Comparison of ENCODE assay signal across 11 cellular contexts in genomic region chr4:169627307-169627706, GRCh38. TPM values are rescaled to one million over a fixed set of nuclear protein-coding genes. Genes with fewer than 3 reads are reported as not detected.
DNase-seq lines count a peak whose midpoint lies in the region; ATAC-seq and TF ChIP-seq lines count a peak whose summit lies in the region.
"Had no signal": no experiment of that assay in that cellular context is flagged by ENCODE, and none has a peak within 500 bp of the region (broad histone marks: within the 10 kb centered on the region; RNA-seq: fewer than 3 reads in every experiment).

No MANE protein-coding gene starts in this region.

- no peak overlapping the region for H3K4me3 ChIP-seq in CD4-positive, alpha-beta memory T cell (ENCODE audit: low read length in 2 of 2)
- no peak overlapping the region for H3K4me3 ChIP-seq in lower leg skin (ENCODE audit: low read depth, poor library complexity, severe bottlenecking)

- peaks cover 38 to 70% (median 58%) of the 10 kb centered on the region in 4 donors for H3K4me1 Mint-ChIP-seq in CD4-positive, alpha-beta memory T cell
- H3K4me1 Mint-ChIP-seq in activated naive CD8-positive, alpha-beta T cell treated with anti-CD3 and anti-CD28 coated beads, Interleukin-2, amount 50 U/mL, for 24 hours, result peaks cover 47% of the 10 kb centered on the region

- no peak overlapping the region for H3K4me3 Mint-ChIP-seq in CD4-positive, alpha-beta memory T cell
- H3K4me3 Mint-ChIP-seq in activated naive CD8-positive, alpha-beta T cell treated with anti-CD3 and anti-CD28 coated beads, Interleukin-2, amount 50 U/mL, for 24 hours, result no peak overlapping the region

- H3K9me3 ChIP-seq in CD4-positive, alpha-beta memory T cell (ENCODE audit: control insufficient read depth in 1 of 2, low read length in 2 of 2), result no peaks in the 10 kb centered on the region

- H3K36me3 Mint-ChIP-seq in CD4-positive, alpha-beta memory T cell, result peaks cover 0 to 7% of the 10 kb centered on the region in 2 donors
- peaks cover 14% of the 10 kb centered on the region for H3K36me3 Mint-ChIP-seq in activated naive CD8-positive, alpha-beta T cell treated with anti-CD3 and anti-CD28 coated beads, Interleukin-2, amount 50 U/mL, for 24 hours (ENCODE audit: low read depth)

- DNase-seq in CD4-positive, alpha-beta memory T cell, result no peak
- no peak for DNase-seq in activated naive CD8-positive, alpha-beta T cell treated with anti-CD3 and anti-CD28 coated beads, Interleukin-2, amount 50 U/mL, for 24 hours
- no peak for DNase-seq in NCI-H2171 treated with DMSO at 0.1 percent for 48 hours (lab: John Stamatoyannopoulos, UW)
- DNase-seq in T-helper 9 cell, result no peak
- DNase-seq in lower leg skin (ENCODE audit: low spot score in 2 of 2), result no peak
- DNase-seq: head of caudate nucleus, midbrain had no signal

- H3K36me3 ChIP-seq in CD4-positive, alpha-beta memory T cell (ENCODE audit: insufficient read depth, low read length), result no peaks in the 10 kb centered on the region

- POLR2A ChIA-PET in CD4-positive, alpha-beta memory T cell (lab: Charles Lee; ENCODE audit: partially characterized antibody), result no interaction called here

- ATAC-seq in GM18909 (IDR thresholded peaks at IDR 0.05; ENCODE audit: poor library complexity, unreplicated experiment), result peak; percentile 73
- ATAC-seq in HG03095 (IDR thresholded peaks at IDR 0.05; ENCODE audit: unreplicated experiment), result peak; percentile 42
- no peak for ATAC-seq in activated naive CD8-positive, alpha-beta T cell treated with anti-CD3 and anti-CD28 coated beads, Interleukin-2, amount 50 U/mL, for 24 hours
- no peak for ATAC-seq in GM21717 (IDR thresholded peaks at IDR 0.05; ENCODE audit: unreplicated experiment)
- ATAC-seq: Panc1 had no signal

- no peaks in the 10 kb centered on the region for H3K27me3 ChIP-seq in CD4-positive, alpha-beta memory T cell (ENCODE audit: insufficient read depth, low read length)

- TF ChIP-seq POLR2A in lower leg skin (IDR thresholded peaks at IDR 0.05), result no peak

- intact Hi-C loops in CD4-positive, alpha-beta memory T cell (cut with micrococcal nuclease), result no loop called here
- intact Hi-C loops in lower leg skin (cut with DNase I; ENCODE audit: low total_unique reads), result no loop called here

- peak overlapping the region in 5 of 7 donors; percentile 13 to 58 (median 39) for H3K27ac Mint-ChIP-seq in CD4-positive, alpha-beta memory T cell
- H3K27ac Mint-ChIP-seq in activated naive CD8-positive, alpha-beta T cell treated with anti-CD3 and anti-CD28 coated beads, Interleukin-2, amount 50 U/mL, for 24 hours, result peak overlapping the region; percentile 70

- TF ChIP-seq CTCF in lower leg skin (IDR thresholded peaks at IDR 0.05), result no peak

- 88 to 96% methylated on average over 1 of the region's 1 CpG for WGBS in lower leg skin, 2 donors

- H3K27ac ChIP-seq in CD4-positive, alpha-beta memory T cell (ENCODE audit: low read depth, low read length), result no peak overlapping the region

- peaks cover 11% of the 10 kb centered on the region for H3K4me1 ChIP-seq in CD4-positive, alpha-beta memory T cell (ENCODE audit: insufficient read depth, low read length)

- no peaks in the 10 kb centered on the region for H3K9me3 Mint-ChIP-seq in CD4-positive, alpha-beta memory T cell
- no peaks in the 10 kb centered on the region for H3K9me3 Mint-ChIP-seq in activated naive CD8-positive, alpha-beta T cell treated with anti-CD3 and anti-CD28 coated beads, Interleukin-2, amount 50 U/mL, for 24 hours

- CTCF ChIA-PET in CD4-positive, alpha-beta memory T cell (lab: Charles Lee; ENCODE audit: partially characterized antibody), result interaction anchor here (2.8 kb wide), 1 partner anchor 15 kb away, joined by 13 read pairs; the partner anchor contains the start of gene NEK1

- no peaks in the 10 kb centered on the region for H3K27me3 Mint-ChIP-seq in CD4-positive, alpha-beta memory T cell
- no peaks in the 10 kb centered on the region for H3K27me3 Mint-ChIP-seq in activated naive CD8-positive, alpha-beta T cell treated with anti-CD3 and anti-CD28 coated beads, Interleukin-2, amount 50 U/mL, for 24 hours

RNA-seq across cellular contexts. Expression of gene CLCN3, which starts 6.9 kb away (rescaled TPM):
- total RNA-seq in CD4-positive, alpha-beta memory T cell, result 10 to 100 TPM; 37.5 to 37.7 TPM
- 10 to 100 TPM in 1 of 2 donors, 1 to 10 TPM in 1; 6.2 to 13.9 TPM for polyA plus RNA-seq in CD4-positive, alpha-beta memory T cell
- 10 to 100 TPM; 32.8 to 75.4 (median 57.8) TPM for total RNA-seq in lower leg skin

RNA-seq across cellular contexts. Expression of gene NEK1, which starts 14.9 kb away (rescaled TPM):
- 10 to 100 TPM; 18.8 to 24.1 TPM for total RNA-seq in CD4-positive, alpha-beta memory T cell
- polyA plus RNA-seq in CD4-positive, alpha-beta memory T cell, result 1 to 10 TPM; 6.1 to 8.9 TPM
- 1 to 10 TPM; 4.8 to 6.9 (median 5.5) TPM for total RNA-seq in lower leg skin

Comparison
In these comparisons a context has a peak if more than half of its experiments do, and no peak if none do; other contexts are left out.
1. ATAC-seq: peak in GM18909 (single experiment) and HG03095 (single experiment); none in activated naive CD8-positive, alpha-beta T cell treated with anti-CD3 and anti-CD28 coated beads, Interleukin-2, amount 50 U/mL, for 24 hours (single experiment) and GM21717 (single experiment).